Comparison of ENCODE assay signal across 22 cellular contexts in the genomic region with DNA sequence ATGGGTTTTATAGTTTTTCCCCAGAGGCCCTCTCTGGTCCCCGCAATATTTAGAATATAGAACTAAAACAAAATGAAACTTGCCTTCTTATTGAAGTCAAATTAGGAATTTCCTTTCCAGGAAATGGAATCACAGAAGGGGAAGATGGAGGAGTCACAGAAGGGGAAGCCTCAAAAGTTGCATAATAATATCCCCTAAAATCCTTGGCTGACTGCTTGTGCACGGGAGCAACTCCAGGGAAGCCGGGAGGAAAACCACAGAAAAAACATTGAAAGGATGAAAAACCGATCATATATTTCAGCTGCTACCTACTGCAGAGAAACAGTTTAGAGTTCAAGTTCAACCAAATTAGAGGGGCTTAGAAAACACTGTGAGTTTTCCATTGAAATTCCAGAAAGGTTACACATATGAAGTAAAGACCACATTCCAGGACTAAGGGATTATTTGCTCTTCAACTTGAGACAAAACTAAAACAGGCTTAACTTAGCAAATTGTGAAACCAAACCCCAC. TPM values are rescaled to one million over a fixed set of nuclear protein-coding genes. Genes with fewer than 3 reads are reported as not detected.
DNase-seq lines count a peak whose midpoint lies in the region; ATAC-seq, FAIRE-seq and TF ChIP-seq lines count a peak whose summit lies in the region.
"Had no signal": no experiment of that assay in that cellular context is flagged by ENCODE, and none has a peak within 500 bp of the region (broad histone marks: within the 10 kb centered on the region; RNA-seq: fewer than 3 reads in every experiment).

No MANE protein-coding gene starts in this region.

- H3K4me2 ChIP-seq in BLaER1, result peak overlapping the region; percentile 68
- peak overlapping the region; percentile 18 for H3K4me2 ChIP-seq in astrocyte (ENCODE audit: low read length)
- H3K4me2 ChIP-seq in mesenchymal stem cell (ENCODE audit: low read length, poor library complexity, severe bottlenecking), result no peak overlapping the region

- H3K27ac ChIP-seq in BLaER1 (no peak overlapping the region), astrocyte (ENCODE audit: low read depth, low read length) (no peak overlapping the region), mesenchymal stem cell (ENCODE audit: low read length, poor library complexity, severe bottlenecking) (no peak overlapping the region)
- no peak overlapping the region for H3K27ac ChIP-seq in CD8-positive, alpha-beta T cell (ENCODE audit: low read depth, low read length)
- H3K27ac ChIP-seq: HL-60 had no signal

- no peaks in the 10 kb centered on the region for H3K79me1 ChIP-seq in mesenchymal stem cell (replicated peaks; ENCODE audit: low read length, poor library complexity, severe bottlenecking)

- no peaks in the 10 kb centered on the region for H3K79me2 ChIP-seq in astrocyte (ENCODE audit: insufficient read depth, low read length)

- peaks cover 4% of the 10 kb centered on the region for H3K9me3 ChIP-seq in BLaER1
- H3K9me3 ChIP-seq in astrocyte (ENCODE audit: insufficient read depth, low read depth, low read length), result no peaks in the 10 kb centered on the region
- H3K9me3 ChIP-seq in mesenchymal stem cell (ENCODE audit: control insufficient read depth, low read length), result no peaks in the 10 kb centered on the region
- H3K9me3 ChIP-seq in CD8-positive, alpha-beta T cell (ENCODE audit: low read length), result no peaks in the 10 kb centered on the region

- DNase-seq in HCEC 1CT (peak; percentile 55), astrocyte (ENCODE audit: low read depth) (no peak), mesenchymal stem cell (no peak), NCI-H82 (lab: John Stamatoyannopoulos, UW) (no peak)
- DNase-seq in CD8-positive, alpha-beta T cell, result no peak
- DNase-seq: CD8-positive, alpha-beta memory T cell; DMS79; GDM1; NCI-H1417 treated with DMSO at 0.1 percent for 48 hours; NCI-H2029; NCI-H2171; NCI-H446; OCI-M1; SHP77 treated with DMSO at 0.1 percent for 48 hours had no signal

- no peak overlapping the region for H2BK5ac ChIP-seq in mesenchymal stem cell (ENCODE audit: low read depth, low read length, poor library complexity, severe bottlenecking)

- no peaks in the 10 kb centered on the region for H3K36me3 Mint-ChIP-seq in astrocyte (ENCODE audit: low read depth, unreplicated experiment)
- H3K36me3 Mint-ChIP-seq in CD8-positive, alpha-beta T cell, result no peaks in the 10 kb centered on the region

- H3K4ac ChIP-seq in mesenchymal stem cell (ENCODE audit: low read depth in 1 of 2, low read length in 2 of 2), result no peak overlapping the region

- ATAC-seq in GM21367 (IDR thresholded peaks at IDR 0.05; ENCODE audit: unreplicated experiment), result no peak
- no peak for ATAC-seq in CD8-positive, alpha-beta T cell
- no peak for ATAC-seq in HG03159 (IDR thresholded peaks at IDR 0.05; ENCODE audit: unreplicated experiment)
- ATAC-seq: K562 had no signal

- H2BK12ac ChIP-seq in mesenchymal stem cell (ENCODE audit: low read length in 2 of 2), result no peak overlapping the region

- WGBS in mesenchymal stem cell, result 66% methylated on average over 3 of the region's 4 CpGs

- intact Hi-C loops in CD8-positive, alpha-beta T cell (cut with DNase I, micrococcal nuclease), result no loop called here

- no peak overlapping the region for H3K23ac ChIP-seq in mesenchymal stem cell (ENCODE audit: low read length in 2 of 2)

- TF ChIP-seq CTCF in astrocyte (IDR thresholded peaks at IDR 0.05; ENCODE audit: insufficient read depth, low read depth, low read length), result no peak
- TF ChIP-seq CTCF in CD8-positive, alpha-beta T cell (IDR thresholded peaks at IDR 0.05), result no peak

- CTCF ChIA-PET in CD8-positive, alpha-beta T cell (lab: Charles Lee), result interaction anchor here (0.8 kb wide), 1 partner anchor 10 kb away, joined by 3 read pairs; no protein-coding TSS in a partner anchor

- H2AFZ ChIP-seq in astrocyte (ENCODE audit: low read depth, low read length) (no peak overlapping the region), mesenchymal stem cell (ENCODE audit: low read depth, low read length) (no peak overlapping the region)

- no peaks in the 10 kb centered on the region for H4K20me1 ChIP-seq in BLaER1
- no peaks in the 10 kb centered on the region for H4K20me1 ChIP-seq in astrocyte (ENCODE audit: insufficient read depth, low read length)

- H3K36me3 ChIP-seq in BLaER1 (no peaks in the 10 kb centered on the region), astrocyte (ENCODE audit: insufficient read depth, low read length) (no peaks in the 10 kb centered on the region), mesenchymal stem cell (ENCODE audit: control insufficient read depth in 1 of 2, insufficient read depth in 2 of 2, low read depth in 1 of 2, low read length in 2 of 2) (no peaks in the 10 kb centered on the region)
- no peaks in the 10 kb centered on the region for H3K36me3 ChIP-seq in CD8-positive, alpha-beta T cell (ENCODE audit: insufficient read depth, low read length)

- H2AK5ac ChIP-seq in mesenchymal stem cell (ENCODE audit: low read length, severe bottlenecking), result no peak overlapping the region

- no peak overlapping the region for H3K4me3 Mint-ChIP-seq in astrocyte (ENCODE audit: unreplicated experiment)
- no peak overlapping the region for H3K4me3 Mint-ChIP-seq in CD8-positive, alpha-beta T cell
- H3K4me3 Mint-ChIP-seq: B cell; CD8-positive, alpha-beta memory T cell had no signal

- H3K18ac ChIP-seq in mesenchymal stem cell (ENCODE audit: low read depth in 1 of 2, low read length in 2 of 2), result no peak overlapping the region

- H2BK15ac ChIP-seq in mesenchymal stem cell (ENCODE audit: low read depth, poor library complexity, severe bottlenecking), result no peak overlapping the region

- no peak overlapping the region for H4K8ac ChIP-seq in mesenchymal stem cell (ENCODE audit: low read length)

- peaks cover 12% of the 10 kb centered on the region for H3K4me1 Mint-ChIP-seq in astrocyte (ENCODE audit: low read depth, unreplicated experiment)
- H3K4me1 Mint-ChIP-seq in CD8-positive, alpha-beta T cell (ENCODE audit: low read depth), result no peaks in the 10 kb centered on the region
- H3K4me1 Mint-ChIP-seq: B cell had no signal

- no peaks in the 10 kb centered on the region for H3K9me3 Mint-ChIP-seq in astrocyte (ENCODE audit: unreplicated experiment)
- peaks cover 1% of the 10 kb centered on the region for H3K9me3 Mint-ChIP-seq in CD8-positive, alpha-beta T cell
- H3K9me3 Mint-ChIP-seq: CD8-positive, alpha-beta memory T cell had no signal

- H3K9ac ChIP-seq in BLaER1 (no peak overlapping the region), astrocyte (ENCODE audit: low read length) (no peak overlapping the region), mesenchymal stem cell (ENCODE audit: low read length) (peak overlapping the region; percentile 2)

- H3K27ac Mint-ChIP-seq in astrocyte (ENCODE audit: unreplicated experiment), result no peak overlapping the region
- no peak overlapping the region for H3K27ac Mint-ChIP-seq in CD8-positive, alpha-beta T cell
- H3K27ac Mint-ChIP-seq: B cell; CD8-positive, alpha-beta memory T cell had no signal

- H3K14ac ChIP-seq in mesenchymal stem cell (ENCODE audit: low read length in 2 of 2), result no peak overlapping the region

- H3K4me3 ChIP-seq in BLaER1 (no peak overlapping the region), astrocyte (ENCODE audit: insufficient read depth, low read depth, low read length) (no peak overlapping the region), mesenchymal stem cell (ENCODE audit: insufficient read depth in 1 of 2, low read depth in 1 of 2, low read length in 2 of 2) (peak overlapping the region in 1 of 2 experiments; percentile 54)
- no peak overlapping the region for H3K4me3 ChIP-seq in CD8-positive, alpha-beta T cell (ENCODE audit: low read depth, low read length)
- H3K4me3 ChIP-seq: K562 had no signal

- H2BK120ac ChIP-seq in mesenchymal stem cell (ENCODE audit: low read depth, low read length), result no peak overlapping the region

- peaks cover 36% of the 10 kb centered on the region for H3K4me1 ChIP-seq in BLaER1
- no peaks in the 10 kb centered on the region for H3K4me1 ChIP-seq in astrocyte (ENCODE audit: insufficient read depth, low read length)
- no peaks in the 10 kb centered on the region for H3K4me1 ChIP-seq in mesenchymal stem cell (ENCODE audit: control insufficient read depth, insufficient read depth, low read depth, low read length)
- no peaks in the 10 kb centered on the region for H3K4me1 ChIP-seq in CD8-positive, alpha-beta T cell (ENCODE audit: insufficient read depth, low read length)

- no peak overlapping the region for H4K91ac ChIP-seq in mesenchymal stem cell (ENCODE audit: low read length)

- H3K27me3 Mint-ChIP-seq in astrocyte (ENCODE audit: low read depth, unreplicated experiment), result peaks cover 3% of the 10 kb centered on the region
- H3K27me3 Mint-ChIP-seq in CD8-positive, alpha-beta T cell (ENCODE audit: low read depth), result peaks cover 7% of the 10 kb centered on the region

- peak; percentile 39 for FAIRE-seq in astrocyte (lab: Jason Lieb, UNC)
- FAIRE-seq: D721Med, H54, K562 had no signal

- POLR2A ChIA-PET in CD8-positive, alpha-beta T cell (lab: Charles Lee), result interaction anchor here (1.0 kb wide), 1 partner anchor 12 kb away, joined by 3 read pairs; no protein-coding TSS in a partner anchor

- no peaks in the 10 kb centered on the region for H3K27me3 ChIP-seq in BLaER1
- no peaks in the 10 kb centered on the region for H3K27me3 ChIP-seq in astrocyte (ENCODE audit: insufficient read depth, low read length)
- no peaks in the 10 kb centered on the region for H3K27me3 ChIP-seq in mesenchymal stem cell (ENCODE audit: control insufficient read depth in 1 of 2, insufficient read depth in 1 of 2, low read length in 2 of 2)
- H3K27me3 ChIP-seq in CD8-positive, alpha-beta T cell (ENCODE audit: insufficient read depth, low read length), result no peaks in the 10 kb centered on the region

RNA-seq across cellular contexts. Expression of a gene that starts 37.6 kb away (rescaled TPM):
- 43.8 and 56.1 TPM in 2 replicates for total RNA-seq in astrocyte
- polyA plus RNA-seq in mesenchymal stem cell (2013, experiment 1 of 2), result 14.2 TPM
- polyA plus RNA-seq in mesenchymal stem cell (2013, experiment 2 of 2), result 14.5 TPM
- total RNA-seq in CD8-positive, alpha-beta T cell, result 10 to 100 TPM in 1 of 2 experiments, 1 to 10 TPM in 1; 9.9 to 14.3 TPM
- polyA plus RNA-seq: K562 had no signal
